ENCODE assay signal across 1 cellular context in genomic region chrX:49233176-49233575, GRCh38.
TF ChIP-seq lines count a peak whose summit lies in the region.

Gene CACNA1F, minus strand, starts transcription at chrX:49233340. Its CDS starts 31 bp downstream, at chrX:49233309.

TF ChIP-seq in endothelial cell of umbilical vein, 7 proteins besides CTCF, POLR2A, EP300 and RAD21:
- TF ChIP-seq POLR2AphosphoS5 (IDR thresholded peaks at IDR 0.05; ENCODE audit: insufficient read depth, low read depth, low read length) (no peak), EZH2 (IDR thresholded peaks at IDR 0.05; ENCODE audit: borderline replicate concordance, low read depth, low read length, severe bottlenecking) (no peak), MYC (IDR thresholded peaks at IDR 0.05; ENCODE audit: low read depth, low read length) (no peak), FOS (IDR thresholded peaks at IDR 0.05; ENCODE audit: borderline replicate concordance, insufficient read depth, low read length) (no peak), JUN (IDR thresholded peaks at IDR 0.05; ENCODE audit: borderline replicate concordance, insufficient read depth, insufficient read length, low read depth) (no peak), GATA2 (IDR thresholded peaks at IDR 0.05; ENCODE audit: insufficient read depth, insufficient read length, low read depth, low read length) (no peak), MAX (IDR thresholded peaks at IDR 0.05; ENCODE audit: insufficient read depth, insufficient read length) (no peak)
